ENCODE assay signal across 7 cellular contexts in genomic region chr19:29966142-29966541, GRCh38. TPM values are rescaled to one million over a fixed set of nuclear protein-coding genes. Genes with fewer than 3 reads are reported as not detected.
DNase-seq lines count a peak whose midpoint lies in the region; ATAC-seq and TF ChIP-seq lines count a peak whose summit lies in the region.
"Not testable (repeated sequence)": the region's sequence is repeated elsewhere in the genome, so short reads cannot be mapped to it uniquely, and the experiment has no call there.

No MANE protein-coding gene starts in this region.

- not testable (repeated sequence) for BruUV-seq in OCI-LY7 (replicated peaks; lab: Mats Ljungman, UMichigan)

- H3K4me3 Mint-ChIP-seq in HFFc6: peak overlapping the region; percentile 79

- H3K4me3 ChIP-seq in BLaER1 treated with 17β-estradiol and CSF1 and Interleukin-3, amounts not matched to agents 10 nM and 100 nM; OCI-LY7 (ENCODE audit: low read depth, low read length, poor library complexity, severe bottlenecking); fibroblast of lung (replicated peaks in 1 of 4; ENCODE audit: control extremely low read depth in 1 of 4, insufficient read depth in 1 of 4, low read depth in 3 of 4, low read length in 4 of 4); skeletal muscle satellite cell (ENCODE audit: low read length): not testable (repeated sequence)

- not testable (repeated sequence) for H3K9me2 ChIP-seq in OCI-LY7 (ENCODE audit: insufficient read depth, low read length)

- not testable (repeated sequence) for H3K36me3 ChIP-seq in BLaER1 treated with 17β-estradiol and CSF1 and Interleukin-3, amounts not matched to agents 10 nM and 100 nM; OCI-LY7 (ENCODE audit: insufficient read depth, low read length); fibroblast of lung (ENCODE audit: control insufficient read depth, insufficient read depth, low read length); skeletal muscle satellite cell (ENCODE audit: insufficient read depth, low read length)

- TF ChIP-seq CTCF in HFFc6 (IDR thresholded peaks at IDR 0.05); OCI-LY7 (conservative IDR thresholded peaks at IDR 0.05; ENCODE audit: low read length); VCaP (conservative IDR thresholded peaks at IDR 0.05); fibroblast of lung (conservative IDR thresholded peaks at IDR 0.05 in 1 of 2, IDR thresholded peaks at IDR 0.05 in 1 of 2; ENCODE audit: low read depth in 1 of 2, low read length in 2 of 2): not testable (repeated sequence)

- H3K27ac ChIP-seq in BLaER1 treated with 17β-estradiol and CSF1 and Interleukin-3, amounts not matched to agents 10 nM and 100 nM; OCI-LY7 (ENCODE audit: low read depth, low read length, poor library complexity, severe bottlenecking): not testable (repeated sequence)
- H3K27ac ChIP-seq in VCaP (0 out of 2 replicates have a peak overlapping the region, but pooled peaks have one; percentile 5), fibroblast of lung (ENCODE audit: insufficient read depth, low read length) (peak overlapping the region; percentile 1)

- CTCF ChIA-PET in OCI-LY7 (lab: Charles Lee; ENCODE audit: unreplicated experiment): interaction anchor here (1.0 to 1.9 kb wide), 2 partner anchors 42 to 96 kb away, joined by 3 to 6 read pairs; no protein-coding TSS in a partner anchor

- H3K9me3 Mint-ChIP-seq in HFFc6: not testable (repeated sequence)

- H3K27ac Mint-ChIP-seq in HFFc6: peak overlapping the region; percentile 77

- H3K4me2 ChIP-seq in BLaER1 treated with 17β-estradiol and CSF1 and Interleukin-3, amounts not matched to agents 10 nM and 100 nM: peak overlapping the region; percentile 2 to 40 (median 19); a peak in 7 of 22 replicates
- H3K4me2 ChIP-seq in OCI-LY7 (ENCODE audit: low read length) (peak overlapping the region; percentile 25; the same call in 1 of the 2 replicates), skeletal muscle satellite cell (ENCODE audit: low read length) (peak overlapping the region; percentile 77)
- not testable (repeated sequence) for H3K4me2 ChIP-seq in fibroblast of lung (ENCODE audit: extremely low read depth, insufficient read depth, low read length)

- not testable (repeated sequence) for H3K9me3 ChIP-seq in BLaER1 treated with 17β-estradiol and CSF1 and Interleukin-3, amounts not matched to agents 10 nM and 100 nM (replicated peaks in 1 of 11); OCI-LY7 (ENCODE audit: low read length); fibroblast of lung (ENCODE audit: control insufficient read depth, insufficient read depth, low read depth, low read length); skeletal muscle satellite cell (replicated peaks; ENCODE audit: low read length)

- DNase-seq in HFFc6; OCI-LY7 (ENCODE audit: low spot score); fibroblast of lung (ENCODE audit: low read depth in 2 of 2); left lobe of liver (ENCODE audit: low spot score): not testable (repeated sequence)

- H3K27me3 ChIP-seq in BLaER1 treated with 17β-estradiol and CSF1 and Interleukin-3, amounts not matched to agents 10 nM and 100 nM; fibroblast of lung (ENCODE audit: control insufficient read depth, insufficient read depth, low read length); skeletal muscle satellite cell (ENCODE audit: control insufficient read depth, insufficient read depth, low read length): not testable (repeated sequence)

- not testable (repeated sequence) for H3K36me3 Mint-ChIP-seq in HFFc6 (ENCODE audit: low read depth)

- peaks cover 25 to 56% (median 45%) of the 10 kb centered on the region in 10 experiments for H3K4me1 ChIP-seq in BLaER1 treated with 17β-estradiol and CSF1 and Interleukin-3, amounts not matched to agents 10 nM and 100 nM
- peaks cover 14% of the 10 kb centered on the region for H3K4me1 ChIP-seq in OCI-LY7 (ENCODE audit: insufficient read depth, low read length, poor library complexity, severe bottlenecking)
- peaks cover 14% of the 10 kb centered on the region for H3K4me1 ChIP-seq in fibroblast of lung (ENCODE audit: control insufficient read depth, extremely low read depth, insufficient read depth, low read length)
- peaks cover 45% of the 10 kb centered on the region for H3K4me1 ChIP-seq in skeletal muscle satellite cell (ENCODE audit: control insufficient read depth, insufficient read depth, low read length)

- peaks cover 99% of the 10 kb centered on the region for H3K79me2 ChIP-seq in OCI-LY7 (ENCODE audit: insufficient read depth, low read depth, low read length)
- peaks cover 61% of the 10 kb centered on the region for H3K79me2 ChIP-seq in fibroblast of lung (ENCODE audit: control insufficient read depth, insufficient read depth, low read length)

- not testable (repeated sequence) for H3K27me3 Mint-ChIP-seq in HFFc6 (ENCODE audit: insufficient read depth)

- POLR2A ChIA-PET in OCI-LY7 (lab: Charles Lee): interaction anchor here (1.1 to 1.6 kb wide), 4 partner anchors 11 to 22 kb away, joined by 3 to 5 read pairs (median 3); no protein-coding TSS in a partner anchor

- peak; percentile 35 for ATAC-seq in left lobe of liver

- not testable (repeated sequence) for H2AFZ ChIP-seq in OCI-LY7 (ENCODE audit: low read length); fibroblast of lung (ENCODE audit: low read length)

- intact Hi-C loops in OCI-LY7 (cut with micrococcal nuclease; ENCODE audit: unreplicated experiment): loop anchor here (1.0 kb wide), 1 partner anchor 43 kb away; no protein-coding TSS in a partner anchor

- H3K9ac ChIP-seq in BLaER1 treated with 17β-estradiol and CSF1 and Interleukin-3, amounts not matched to agents 10 nM and 100 nM; fibroblast of lung (ENCODE audit: insufficient read depth, low read length); skeletal muscle satellite cell (ENCODE audit: low read depth, low read length): not testable (repeated sequence)

- peaks cover 80% of the 10 kb centered on the region for H3K4me1 Mint-ChIP-seq in HFFc6 (ENCODE audit: low read depth)

- H4K20me1 ChIP-seq in BLaER1 treated with 17β-estradiol and CSF1 and Interleukin-3, amounts not matched to agents 10 nM and 100 nM: peaks cover 71 to 100% (median 100%) of the 10 kb centered on the region in 11 experiments; a peak in 21 of 22 replicates
- peaks cover 48% of the 10 kb centered on the region for H4K20me1 ChIP-seq in OCI-LY7 (ENCODE audit: insufficient read depth, low read length)
- not testable (repeated sequence) for H4K20me1 ChIP-seq in fibroblast of lung (ENCODE audit: control insufficient read depth, extremely low read depth, insufficient read depth, low read length)

RNA-seq across cellular contexts. Expression of gene URI1, which starts 24.1 kb away (rescaled TPM):
- total RNA-seq in HFFc6 (2021; fragmentation: NEBNext Ultra II Directional; extraction: Animal tissue kit (Norgen Biotek cat#: 25700)): 10 to 100 TPM; 45.8 to 53.8 (median 47.1) TPM
- total RNA-seq in OCI-LY7 (2014; rRNA removed; shearing (Covaris generic)): 45.1 and 68.7 TPM in 2 replicates
- total RNA-seq in OCI-LY7 (2022): 79.2 and 82.1 TPM in 2 replicates
- total RNA-seq in fibroblast of lung: 60.4 and 62.6 TPM in 2 replicates
- polyA plus RNA-seq in fibroblast of lung: 71.8 and 77.4 TPM in 2 replicates
- polyA plus RNA-seq in fibroblast of lung (2012): 41.9 and 45.0 TPM in 2 replicates
- polyA minus RNA-seq in fibroblast of lung (ENCODE audit: low replicate concordance): 35.1 and 37.8 TPM in 2 replicates
- total RNA-seq in left lobe of liver: 24.8 TPM
- total RNA-seq in skeletal muscle satellite cell (2012; rRNA removed): 52.6 and 80.9 TPM in 2 replicates
